Comparison of ENCODE assay signal across 15 cellular contexts in genomic region chr5:50929174-50929573, GRCh38.
"Had no signal": no experiment of that assay in that cellular context is flagged by ENCODE, and none has a peak within 500 bp of the region (broad histone marks: within the 10 kb centered on the region; RNA-seq: fewer than 3 reads in every experiment).

No MANE protein-coding gene starts in this region.

- H3K36me3 Mint-ChIP-seq: naive thymus-derived CD8-positive, alpha-beta T cell had no signal

- H3K4me3 ChIP-seq: esophagus squamous epithelium, gastroesophageal sphincter, smooth muscle cell had no signal

- H3K36me3 ChIP-seq: esophagus squamous epithelium, gastroesophageal sphincter had no signal

- H3K27ac ChIP-seq: esophagus squamous epithelium, gastroesophageal sphincter had no signal

- ATAC-seq: gastroesophageal sphincter; left lobe of liver; naive thymus-derived CD8-positive, alpha-beta T cell; right cardiac atrium had no signal

- H3K27ac Mint-ChIP-seq: naive thymus-derived CD8-positive, alpha-beta T cell had no signal

- H3K9me3 ChIP-seq: esophagus squamous epithelium, gastroesophageal sphincter had no signal

- H3K27me3 ChIP-seq: esophagus squamous epithelium, gastroesophageal sphincter had no signal

- DNase-seq: dermis blood vessel endothelial cell; esophagus squamous epithelium; foreskin fibroblast; glutamatergic neuron; islet precursor cell; mammary epithelial cell; naive thymus-derived CD8-positive, alpha-beta T cell; posterior cingulate gyrus; right cardiac atrium; stimulated activated CD4-positive, alpha-beta T cell treated with anti-CD3 and anti-CD28 coated beads, Interleukin-2, amount 100 ng/mL, for 48 hours; stimulated activated naive CD4-positive, alpha-beta T cell treated with Interleukin-2 at 50 U/mL for 16 hours; trophoblast cell had no signal

- H3K4me1 Mint-ChIP-seq: naive thymus-derived CD8-positive, alpha-beta T cell had no signal

- H3K4me3 Mint-ChIP-seq: naive thymus-derived CD8-positive, alpha-beta T cell had no signal

- H3K9me3 Mint-ChIP-seq: naive thymus-derived CD8-positive, alpha-beta T cell had no signal

- H3K4me2 ChIP-seq: smooth muscle cell had no signal

- H3K4me1 ChIP-seq: esophagus squamous epithelium, gastroesophageal sphincter had no signal
